Comparison of ENCODE assay signal across 31 cellular contexts in the genomic region with DNA sequence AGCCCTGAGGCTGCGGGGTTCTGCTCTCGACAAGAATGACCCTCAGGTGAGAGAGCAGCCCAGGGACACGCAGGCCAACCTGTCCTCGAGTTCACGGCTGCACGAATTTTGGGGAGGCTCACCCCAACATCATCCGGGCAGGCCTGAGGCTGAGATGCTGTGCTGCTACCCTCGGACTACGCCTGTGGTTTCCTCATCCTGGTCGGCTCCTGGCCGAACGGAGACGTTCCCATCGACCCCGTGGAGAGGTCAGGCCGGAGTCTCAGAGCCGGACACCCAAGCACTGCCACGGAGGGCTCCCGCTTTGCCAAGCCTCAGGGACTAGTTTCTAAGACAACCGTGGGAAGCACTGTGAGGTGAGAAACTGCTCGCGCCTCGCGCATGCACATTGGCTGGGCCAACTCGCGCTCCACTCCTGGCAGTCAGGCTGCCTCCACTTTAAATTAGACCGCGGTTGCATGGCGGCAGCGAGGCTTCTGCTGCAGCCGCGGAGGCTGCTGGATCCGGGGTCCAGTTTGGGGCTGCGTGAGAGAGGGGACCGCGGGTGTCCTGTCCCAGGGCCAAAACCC.
"Had no signal": no experiment of that assay in that cellular context is flagged by ENCODE, and none has a peak within 500 bp of the region (broad histone marks: within the 10 kb centered on the region; RNA-seq: fewer than 3 reads in every experiment).

No MANE protein-coding gene starts in this region.

- ATAC-seq: activated CD8-positive, alpha-beta T cell treated with anti-CD3 and anti-CD28 coated beads for 36 hours; activated naive CD4-positive, alpha-beta T cell treated with anti-CD3 and anti-CD28 coated beads, Interleukin-2, amount 50 U/mL, for 72 hours; activated T-cell treated with anti-CD3 and anti-CD28 coated beads, Interleukin-2, amount 50 U/mL, for 4 hours; activated T-cell treated with anti-CD3 and anti-CD28 coated beads, Interleukin-2, amount 50 U/mL, for 72 hours; activated T-helper 17 cell treated with anti-CD3 and anti-CD28 coated beads, Interleukin-2, amount 50 U/mL, for 72 hours; body of pancreas had no signal

- H3K4me3 ChIP-seq: adrenal gland, body of pancreas, breast epithelium had no signal

- H3K27ac ChIP-seq: adrenal gland, body of pancreas, brain microvascular endothelial cell, breast epithelium, VCaP had no signal

- H3K4me1 ChIP-seq: adrenal gland, body of pancreas, breast epithelium had no signal

- H3K9me3 ChIP-seq: adrenal gland, body of pancreas had no signal

- H3K27me3 ChIP-seq: adrenal gland, body of pancreas, brain microvascular endothelial cell, breast epithelium had no signal

- H3K36me3 ChIP-seq: adrenal gland, brain microvascular endothelial cell, breast epithelium had no signal

- DNase-seq: activated B cell treated with CpG ODN at 0.5 μM for 24 hours; activated CD4-positive, alpha-beta memory T cell treated with anti-CD3 and anti-CD28 coated beads for 36 hours; activated CD4-positive, alpha-beta T cell treated with anti-CD3 and anti-CD28 coated beads for 4 hours; activated CD4-positive, alpha-beta T cell treated with anti-CD3 and anti-CD28 coated beads, Interleukin-2, amount 10 ng/mL, durations not matched to agents 24 days and 14 days; activated CD4-positive, alpha-beta T cell treated with anti-CD3 and anti-CD28 coated beads, Interleukin-2, amount 50 U/mL, for 1 hour; activated CD4-positive, alpha-beta T cell treated with anti-CD3 and anti-CD28 coated beads, Interleukin-2, amount 50 U/mL, for 4 hours; activated CD4-positive, CD25-positive, alpha-beta regulatory T cell treated with anti-CD3 and anti-CD28 coated beads, Interleukin-2, amount 50 U/mL, for 72 hours; activated CD8-positive, alpha-beta memory T cell treated with anti-CD3 and anti-CD28 coated beads, Interleukin-2, amount 50 U/mL, for 4 hours; activated CD8-positive, alpha-beta T cell treated with anti-CD3 and anti-CD28 coated beads for 36 hours; activated effector memory CD4-positive, alpha-beta T cell treated with anti-CD3 and anti-CD28 coated beads, Interleukin-2, amount 50 U/mL, for 16 hours; activated gamma-delta T cell treated with Interleukin-2 at 50 U/mL for 16 hours; activated naive CD4-positive, alpha-beta T cell; activated naive CD4-positive, alpha-beta T cell treated with anti-CD3 and anti-CD28 coated beads for 36 hours; activated naive CD4-positive, alpha-beta T cell treated with anti-CD3 and anti-CD28 coated beads, Interleukin-2, amount 50 U/mL, for 16 hours; activated naive CD8-positive, alpha-beta T cell treated with anti-CD3 and anti-CD28 coated beads for 36 hours; activated T-cell treated with anti-CD3 and anti-CD28 coated beads for 4 hours; activated T-cell treated with anti-CD3 and anti-CD28 coated beads, Interleukin-2, amount 50 U/mL, for 1 hour; activated T-cell treated with anti-CD3 and anti-CD28 coated beads, Interleukin-2, amount 50 U/mL, for 4 hours; activated T-cell treated with anti-CD3 and anti-CD28 coated beads, Interleukin-2, amount 50 U/mL, for 72 hours; adrenal gland; amniotic stem cell; body of pancreas; brain microvascular endothelial cell; central memory CD4-positive, alpha-beta T cell; T-helper 1 cell; T-helper 2 cell; T-helper 9 cell had no signal
